Comparison of ENCODE assay signal across 1 cellular context in genomic region chr2:142867161-142867560, GRCh38.
TF ChIP-seq lines count a peak whose summit lies in the region.

No MANE protein-coding gene starts in this region.

TF ChIP-seq in GM23338, 12 proteins besides CTCF, POLR2A, EP300 and RAD21:
- TF ChIP-seq ETS1 (IDR thresholded peaks at IDR 0.05) (no peak), ZNF331 (CRISPR knock-in tag; IDR thresholded peaks at IDR 0.05; ENCODE audit: low read depth) (no peak), REST (IDR thresholded peaks at IDR 0.05; ENCODE audit: unreplicated experiment) (no peak), ZNF114 (CRISPR knock-in tag; IDR thresholded peaks at IDR 0.05) (no peak), CREB1 (CRISPR knock-in tag; IDR thresholded peaks at IDR 0.05; ENCODE audit: low read depth) (no peak), EZH2phosphoT487 (IDR thresholded peaks at IDR 0.05; ENCODE audit: unreplicated experiment) (no peak), ZNF462 (CRISPR knock-in tag; IDR thresholded peaks at IDR 0.05) (no peak), NANOG (IDR thresholded peaks at IDR 0.05; ENCODE audit: borderline replicate concordance) (no peak), POLR2AphosphoS5 (IDR thresholded peaks at IDR 0.05; ENCODE audit: low read depth) (no peak), JUNB (IDR thresholded peaks at IDR 0.05; ENCODE audit: unreplicated experiment) (no peak), EZH2 (IDR thresholded peaks at IDR 0.05; ENCODE audit: low read depth, unreplicated experiment) (no peak), STAT1 (IDR thresholded peaks at IDR 0.05; ENCODE audit: unreplicated experiment) (no peak)
